8 cellular contexts compared by ENCODE assay signal in the genomic region with DNA sequence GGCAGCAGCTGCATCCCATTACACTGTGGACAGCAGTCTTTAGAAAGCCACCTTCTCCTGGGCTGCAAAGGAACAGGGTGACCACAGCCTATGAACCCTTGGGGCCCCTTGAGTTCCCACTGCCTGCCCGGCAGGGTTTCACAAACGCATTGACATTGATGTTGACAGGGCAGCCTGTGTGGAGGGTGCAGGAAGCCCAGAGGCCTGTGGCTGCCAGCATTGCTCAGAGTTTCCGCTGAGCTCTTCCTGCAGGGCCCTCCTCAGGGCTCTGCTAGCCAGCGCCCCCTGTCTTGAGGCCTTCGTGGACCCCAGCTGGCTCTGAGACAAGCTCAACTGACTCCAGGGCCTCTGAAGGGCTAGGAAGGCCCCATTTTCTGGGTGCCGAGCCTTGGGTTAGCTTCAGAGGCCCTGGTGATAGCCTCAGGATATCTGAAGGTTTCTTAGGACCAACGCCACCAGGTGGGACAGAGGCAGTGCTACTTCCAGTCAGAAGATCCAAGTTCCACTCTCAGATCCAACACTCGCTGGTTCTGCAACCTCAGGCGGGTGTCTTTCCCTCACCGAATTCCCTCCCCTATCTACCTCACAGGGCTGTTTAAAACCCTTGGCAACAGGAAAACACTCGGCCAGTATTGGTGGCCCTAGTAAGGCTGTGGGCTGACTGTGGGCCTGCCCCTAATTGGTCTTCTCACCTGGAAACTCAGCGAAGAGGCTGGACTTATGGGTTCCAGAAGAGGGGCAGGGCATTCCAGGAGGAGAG. TPM values are rescaled to one million over a fixed set of nuclear protein-coding genes. Genes with fewer than 3 reads are reported as not detected.
A peak's percentile ranks its signal among the peaks of the same experiment; 100 is the strongest.
DNase-seq lines count a peak whose midpoint lies in the region; ATAC-seq and TF ChIP-seq lines count a peak whose summit lies in the region.

No MANE protein-coding gene starts in this region.

- no peaks in the 10 kb centered on the region for H3K36me3 Mint-ChIP-seq in T-helper 2 cell treated with Interferon-gamma antibody and Interleukin-4, amounts not matched to agents 5 μg/mL and 100 μg/mL, for 36 hours (ENCODE audit: low read depth)

- peak; percentile 84 for DNase-seq in GM13977 (ENCODE audit: low spot score)
- peak; percentile 90 for DNase-seq in T-helper 2 cell treated with Interferon-gamma antibody and Interleukin-4, amounts not matched to agents 5 μg/mL and 100 μg/mL, for 36 hours (ENCODE audit: low spot score)
- DNase-seq in adrenal gland: peak in 6 of 7 donors; percentile 29 to 65 (median 42)
- peak; percentile 53 for DNase-seq in left lobe of liver (ENCODE audit: low spot score)
- DNase-seq in stimulated activated CD8-positive, alpha-beta memory T cell treated with anti-CD3 and anti-CD28 coated beads, Interleukin-15, amount 100 ng/mL, for 1 hour (ENCODE audit: low read depth): peak; percentile 58
- DNase-seq in SW480 (ENCODE audit: low spot score): no peak
- DNase-seq in AG08395 (ENCODE audit: low spot score): no peak

- H3K4me1 ChIP-seq in adrenal gland (replicated peaks in 1 of 2): peaks cover 11 to 35% of the 10 kb centered on the region in 2 donors

- peaks cover 60% of the 10 kb centered on the region for H3K4me1 Mint-ChIP-seq in T-helper 2 cell treated with Interferon-gamma antibody and Interleukin-4, amounts not matched to agents 5 μg/mL and 100 μg/mL, for 36 hours (ENCODE audit: low read depth)

- WGBS in adrenal gland, 4 donors: 72 to 86% (median 78%) methylated on average over 7 to 12 of the region's 12 CpGs

- no peaks in the 10 kb centered on the region for H3K27me3 Mint-ChIP-seq in T-helper 2 cell treated with Interferon-gamma antibody and Interleukin-4, amounts not matched to agents 5 μg/mL and 100 μg/mL, for 36 hours (ENCODE audit: low read depth)

- no peak for TF ChIP-seq POLR2A in adrenal gland (IDR thresholded peaks at IDR 0.05)

- H3K4me3 ChIP-seq in adrenal gland: no peak overlapping the region

- TF ChIP-seq CTCF in GM13977 (IDR thresholded peaks at IDR 0.05; ENCODE audit: extremely low read depth, insufficient read depth, missing control alignments) (peak; percentile 50), adrenal gland (IDR thresholded peaks at IDR 0.05) (peak in 4 of 6 experiments; percentile 14 to 34 (median 16))

- no peaks in the 10 kb centered on the region for H3K9me3 Mint-ChIP-seq in T-helper 2 cell treated with Interferon-gamma antibody and Interleukin-4, amounts not matched to agents 5 μg/mL and 100 μg/mL, for 36 hours

- intact Hi-C loops in adrenal gland (cut with DNase I): loop anchor here in 1 of 2 donors (5.0 kb wide), 1 partner anchor 121 kb away; a partner anchor contains a TSS

- H3K9me3 ChIP-seq in adrenal gland (replicated peaks in 1 of 3): no peaks in the 10 kb centered on the region

- peak overlapping the region; percentile 93 for H3K27ac Mint-ChIP-seq in T-helper 2 cell treated with Interferon-gamma antibody and Interleukin-4, amounts not matched to agents 5 μg/mL and 100 μg/mL, for 36 hours

- peak; percentile 62 for ATAC-seq in HG03097 (IDR thresholded peaks at IDR 0.05; ENCODE audit: low FRiP score, unreplicated experiment)
- peak; percentile 62 for ATAC-seq in left lobe of liver

- H3K27me3 ChIP-seq in adrenal gland: no peaks in the 10 kb centered on the region

- H3K27ac ChIP-seq in adrenal gland: no peak overlapping the region

- H3K4me3 Mint-ChIP-seq in T-helper 2 cell treated with Interferon-gamma antibody and Interleukin-4, amounts not matched to agents 5 μg/mL and 100 μg/mL, for 36 hours: peak overlapping the region; percentile 29

- no peaks in the 10 kb centered on the region for H3K36me3 ChIP-seq in adrenal gland (replicated peaks in 1 of 2)

- in situ Hi-C loops in GM13977 (cut with MboI; ENCODE audit: low pct_unique_long_range_greater_than_20kb, low sequenced_read_pairs, unreplicated experiment): no loop called here

RNA-seq across cellular contexts. Expression of a gene that starts 27.2 kb away (rescaled TPM):
- total RNA-seq in adrenal gland: under 1 TPM in 1 of 8 donors, not detected in 7; 0.32 TPM
- polyA plus RNA-seq in adrenal gland: under 1 TPM in 1 of 3 donors, not detected in 2; 0.08 TPM
- total RNA-seq in left lobe of liver: 0.15 TPM

RNA-seq across cellular contexts. Expression of a gene that starts 50.1 kb away (rescaled TPM):
- 100 to 1,000 TPM in 2 of 8 donors, 10 to 100 TPM in 6; 14.5 to 117 (median 58.2) TPM for total RNA-seq in adrenal gland
- 10 to 100 TPM; 50.2 to 88.1 (median 74.1) TPM for polyA plus RNA-seq in adrenal gland
- 3.0 TPM for total RNA-seq in left lobe of liver

Comparison
In these comparisons a context has a peak if more than half of its experiments do, and no peak if none do; other contexts are left out.
1. DNase-seq: peak in GM13977 (single experiment), T-helper 2 cell treated with Interferon-gamma antibody and Interleukin-4, amounts not matched to agents 5 μg/mL and 100 μg/mL, for 36 hours (single experiment), adrenal gland (6 of 7), left lobe of liver (single experiment) and stimulated activated CD8-positive, alpha-beta memory T cell treated with anti-CD3 and anti-CD28 coated beads, Interleukin-15, amount 100 ng/mL, for 1 hour (single experiment); none in SW480 (single experiment) and AG08395 (single experiment).